ENCODE assay signal across 15 cellular contexts in genomic region chr5:54009357-54009756, GRCh38.
"Had no signal": no experiment of that assay in that cellular context is flagged by ENCODE, and none has a peak within 500 bp of the region (broad histone marks: within the 10 kb centered on the region; RNA-seq: fewer than 3 reads in every experiment).

No MANE protein-coding gene starts in this region.

- H3K4me3 ChIP-seq: lower lobe of right lung, thyroid gland had no signal

- H3K4me1 ChIP-seq: lower lobe of right lung, thyroid gland had no signal

- H3K36me3 ChIP-seq: lower lobe of right lung, thyroid gland had no signal

- H3K27me3 ChIP-seq: thyroid gland had no signal

- ATAC-seq: activated T-helper 17 cell treated with anti-CD3 and anti-CD28 coated beads, Interleukin-2, amount 50 U/mL, for 72 hours; lower lobe of right lung; naive thymus-derived CD8-positive, alpha-beta T cell; stimulated activated naive B cell treated with anti-CD40 and anti-IgM and Interleukin-4, amounts not matched to agents 10 μg/mL and 1 μg/mL and 100 μg/mL, for 72 hours had no signal

- DNase-seq: activated CD4-positive, alpha-beta T cell treated with anti-CD3 and anti-CD28 coated beads, Interleukin-2, amount 10 ng/mL, durations not matched to agents 24 days and 14 days; activated CD4-positive, CD25-positive, alpha-beta regulatory T cell; activated CD8-positive, alpha-beta memory T cell treated with anti-CD3 and anti-CD28 coated beads, Interleukin-2, amount 50 U/mL, for 48 hours; activated naive CD4-positive, alpha-beta T cell treated with Interleukin-2 at 50 U/mL for 16 hours; aorta; dermis blood vessel endothelial cell; lower lobe of right lung; naive thymus-derived CD8-positive, alpha-beta T cell; posterior cingulate gyrus; retina; stimulated activated CD4-positive, alpha-beta T cell treated with anti-CD3 and anti-CD28 coated beads, Interleukin-2, amount 100 ng/mL, for 48 hours; stimulated activated naive B cell treated with anti-CD40 and anti-IgM and Interleukin-4, amounts not matched to agents 10 μg/mL and 1 μg/mL and 100 μg/mL, for 72 hours; T-helper 2 cell; thyroid gland had no signal

- H3K9me3 ChIP-seq: thyroid gland had no signal

- H3K27ac ChIP-seq: lower lobe of right lung, thyroid gland had no signal
